In genomic region chr10:119306514-119306951, GRCh38 we compare ENCODE assay signal across 8 cellular contexts.
DNase-seq lines count a peak whose midpoint lies in the region; ATAC-seq and TF ChIP-seq lines count a peak whose summit lies in the region.

No MANE protein-coding gene starts in this region.

- peaks cover 97% of the 10 kb centered on the region for H3K4me1 Mint-ChIP-seq in stimulated activated memory B cell treated with anti-CD40 and anti-IgM and Interleukin-4, amounts not matched to agents 10 μg/mL and 1 μg/mL and 100 μg/mL, for 72 hours
- peaks cover 33% of the 10 kb centered on the region for H3K4me1 Mint-ChIP-seq in progenitor cell of endocrine pancreas (ENCODE audit: low read depth)

- no peaks in the 10 kb centered on the region for H3K9me3 Mint-ChIP-seq in stimulated activated memory B cell treated with anti-CD40 and anti-IgM and Interleukin-4, amounts not matched to agents 10 μg/mL and 1 μg/mL and 100 μg/mL, for 72 hours
- no peaks in the 10 kb centered on the region for H3K9me3 Mint-ChIP-seq in progenitor cell of endocrine pancreas (ENCODE audit: low read depth)

- peak overlapping the region; percentile 75 for H3K4me3 Mint-ChIP-seq in stimulated activated memory B cell treated with anti-CD40 and anti-IgM and Interleukin-4, amounts not matched to agents 10 μg/mL and 1 μg/mL and 100 μg/mL, for 72 hours
- no peak overlapping the region for H3K4me3 Mint-ChIP-seq in progenitor cell of endocrine pancreas (ENCODE audit: low read depth)

- H3K27ac Mint-ChIP-seq in stimulated activated memory B cell treated with anti-CD40 and anti-IgM and Interleukin-4, amounts not matched to agents 10 μg/mL and 1 μg/mL and 100 μg/mL, for 72 hours, result peak overlapping the region; percentile 98
- H3K27ac Mint-ChIP-seq in progenitor cell of endocrine pancreas, result no peak overlapping the region

- H3K36me3 ChIP-seq in Peyer's patch (no peaks in the 10 kb centered on the region), right lobe of liver (no peaks in the 10 kb centered on the region)

- no peak for TF ChIP-seq POLR2A in Peyer's patch (IDR thresholded peaks at IDR 0.05)
- no peak for TF ChIP-seq POLR2A in right lobe of liver (IDR thresholded peaks at IDR 0.05)

- no peaks in the 10 kb centered on the region for H3K36me3 Mint-ChIP-seq in stimulated activated memory B cell treated with anti-CD40 and anti-IgM and Interleukin-4, amounts not matched to agents 10 μg/mL and 1 μg/mL and 100 μg/mL, for 72 hours
- H3K36me3 Mint-ChIP-seq in progenitor cell of endocrine pancreas (ENCODE audit: insufficient read depth), result no peaks in the 10 kb centered on the region

- intact Hi-C loops in right lobe of liver (cut with DNase I), result no loop called here

- peak; percentile 33 to 75 (median 52) for TF ChIP-seq CTCF in Peyer's patch (IDR thresholded peaks at IDR 0.05)
- no peak for TF ChIP-seq CTCF in right lobe of liver (IDR thresholded peaks at IDR 0.05)
- no peak for TF ChIP-seq CTCF in progenitor cell of endocrine pancreas (IDR thresholded peaks at IDR 0.05; ENCODE audit: unreplicated experiment)

- DNase-seq in Peyer's patch (peak in 2 of 3 donors; percentile 89 to 92), right lobe of liver (no peak), progenitor cell of endocrine pancreas (ENCODE audit: low spot score, unreplicated experiment) (no peak), NCI-H2081 (lab: John Stamatoyannopoulos, UW) (no peak)
- peak; percentile 87 for DNase-seq in activated effector memory CD4-positive, alpha-beta T cell treated with anti-CD3 and anti-CD28 coated beads, Interleukin-2, amount 50 U/mL, for 16 hours

- H3K4me3 ChIP-seq in Peyer's patch (peak overlapping the region in 3 of 4 donors; percentile 15 to 40 (median 29)), right lobe of liver (no peak overlapping the region)

- H3K9me3 ChIP-seq in Peyer's patch, result no peaks in the 10 kb centered on the region
- H3K9me3 ChIP-seq in right lobe of liver, result no peaks in the 10 kb centered on the region

- whole genome bisulfite sequencing in right lobe of liver (ENCODE audit: insufficient coverage, low coverage, low lambda C conversion rate, missing lambda C conversion rate), result 48% methylated on average over 2 of the region's 9 CpGs

- H3K4me1 ChIP-seq in Peyer's patch (peaks cover 5 to 40% (median 19%) of the 10 kb centered on the region in 4 donors), right lobe of liver (peaks cover 0 to 10% (median 0%) of the 10 kb centered on the region in 4 donors)

- H3K27me3 ChIP-seq in Peyer's patch, result no peaks in the 10 kb centered on the region
- no peaks in the 10 kb centered on the region for H3K27me3 ChIP-seq in right lobe of liver

- H3K27ac ChIP-seq in Peyer's patch (peak overlapping the region; percentile 77 to 88 (median 81)), right lobe of liver (no peak overlapping the region)

- no peaks in the 10 kb centered on the region for H3K27me3 Mint-ChIP-seq in stimulated activated memory B cell treated with anti-CD40 and anti-IgM and Interleukin-4, amounts not matched to agents 10 μg/mL and 1 μg/mL and 100 μg/mL, for 72 hours
- H3K27me3 Mint-ChIP-seq in progenitor cell of endocrine pancreas, result no peaks in the 10 kb centered on the region

- ATAC-seq in GM18520 (IDR thresholded peaks at IDR 0.05; ENCODE audit: unreplicated experiment) (peak; percentile 63), HG02884 (IDR thresholded peaks at IDR 0.05; ENCODE audit: unreplicated experiment) (peak; percentile 69), right lobe of liver (peak; percentile 7 to 42 (median 20))
- peak; percentile 92 for ATAC-seq in stimulated activated memory B cell treated with anti-CD40 and anti-IgM and Interleukin-4, amounts not matched to agents 10 μg/mL and 1 μg/mL and 100 μg/mL, for 72 hours

Comparison
In these comparisons a context has a peak if more than half of its experiments do, and no peak if none do; other contexts are left out.
1. ATAC-seq: peak in every context shown above with its lines; median percentile 92 in stimulated activated memory B cell treated with anti-CD40 and anti-IgM and Interleukin-4, amounts not matched to agents 10 μg/mL and 1 μg/mL and 100 μg/mL, for 72 hours; 69 in HG02884; 63 in GM18520; 20 in right lobe of liver.
2. DNase-seq: peak in Peyer's patch (2 of 3) and activated effector memory CD4-positive, alpha-beta T cell treated with anti-CD3 and anti-CD28 coated beads, Interleukin-2, amount 50 U/mL, for 16 hours (single experiment); none in right lobe of liver (0 of 3), progenitor cell of endocrine pancreas (single experiment) and NCI-H2081 (0 of 2).
3. H3K27ac ChIP-seq: peak in Peyer's patch (4 of 4); none in right lobe of liver (0 of 3).
4. H3K4me3 ChIP-seq: peak in Peyer's patch (3 of 4); none in right lobe of liver (0 of 3).
5. CTCF ChIP-seq: peak in Peyer's patch (6 of 6); none in right lobe of liver (0 of 4) and progenitor cell of endocrine pancreas (single experiment).